In the genomic region with DNA sequence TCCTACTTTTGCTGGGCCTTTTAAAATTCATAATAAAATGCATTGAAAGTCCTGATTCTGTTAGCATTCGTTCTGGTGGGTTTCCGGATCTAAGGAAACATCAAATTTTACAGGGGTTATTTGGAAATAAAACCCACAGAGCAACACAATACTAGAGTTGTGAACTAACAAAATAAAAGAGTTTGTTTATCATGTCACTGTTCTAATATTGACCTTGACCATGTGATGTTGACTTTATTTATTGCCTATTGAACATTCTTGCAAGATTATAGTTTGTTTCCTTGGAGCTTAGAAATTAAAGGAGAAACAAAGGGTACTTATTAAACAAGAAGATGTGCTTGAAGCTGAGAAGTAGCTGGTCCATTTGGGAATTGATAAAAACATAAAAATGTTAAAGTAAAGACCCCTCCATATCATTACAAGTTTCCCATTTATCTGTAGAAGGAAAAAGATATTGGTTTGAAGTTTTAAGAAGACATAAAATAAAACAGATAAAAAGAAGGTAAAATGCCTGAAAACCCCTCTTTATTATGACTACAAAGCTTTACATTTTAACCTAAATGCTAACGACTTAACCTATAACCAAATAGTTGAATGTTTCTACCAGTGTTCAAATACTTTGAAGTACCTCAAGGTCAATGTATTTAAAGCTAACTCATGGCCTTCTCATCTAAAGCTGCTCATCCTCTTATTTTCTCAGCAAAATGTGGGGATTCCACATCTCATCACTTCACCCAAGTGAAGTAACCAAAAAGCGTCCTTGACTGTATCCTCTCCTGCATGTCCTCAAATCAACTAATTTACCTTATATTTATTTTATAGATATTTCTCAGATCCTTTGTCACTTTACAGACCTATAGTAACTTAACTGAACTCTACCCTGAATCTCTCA, we compare ENCODE assay signal across 19 cellular contexts.
A peak's percentile ranks its signal among the peaks of the same experiment; 100 is the strongest.
DNase-seq lines count a peak whose midpoint lies in the region; ATAC-seq, FAIRE-seq and TF ChIP-seq lines count a peak whose summit lies in the region.
"Had no signal": no experiment of that assay in that cellular context is flagged by ENCODE, and none has a peak within 500 bp of the region (broad histone marks: within the 10 kb centered on the region; RNA-seq: fewer than 3 reads in every experiment).

No MANE protein-coding gene starts in this region.

- peaks cover 4 to 44% (median 21%) of the 10 kb centered on the region in 4 donors for H3K4me1 ChIP-seq in stomach
- no peaks in the 10 kb centered on the region for H3K4me1 ChIP-seq in naive thymus-derived CD4-positive, alpha-beta T cell (ENCODE audit: control insufficient read depth in 2 of 2, insufficient read depth in 2 of 2, low read length in 2 of 2)
- H3K4me1 ChIP-seq: parathyroid adenoma had no signal

- TF ChIP-seq CTCF in stomach (IDR thresholded peaks at IDR 0.05): no peak

- CTCF ChIA-PET in naive thymus-derived CD4-positive, alpha-beta T cell (lab: Charles Lee): no interaction called here

- H3K27ac Mint-ChIP-seq in naive thymus-derived CD4-positive, alpha-beta T cell: no peak overlapping the region
- H3K27ac Mint-ChIP-seq: memory B cell; naive thymus-derived CD8-positive, alpha-beta T cell; T-helper 17 cell had no signal

- H3K9me3 Mint-ChIP-seq in naive thymus-derived CD4-positive, alpha-beta T cell: no peaks in the 10 kb centered on the region
- H3K9me3 Mint-ChIP-seq: memory B cell had no signal

- POLR2A ChIA-PET in naive thymus-derived CD4-positive, alpha-beta T cell (lab: Charles Lee): no interaction called here

- TF ChIP-seq POLR2A in stomach (IDR thresholded peaks at IDR 0.05): no peak

- peaks cover 0 to 6% (median 3%) of the 10 kb centered on the region in 5 donors for H3K27me3 Mint-ChIP-seq in naive thymus-derived CD4-positive, alpha-beta T cell

- no peak for TF ChIP-seq EP300 in stomach (IDR thresholded peaks at IDR 0.05)

- H3K36me3 ChIP-seq in stomach: no peaks in the 10 kb centered on the region
- no peaks in the 10 kb centered on the region for H3K36me3 ChIP-seq in naive thymus-derived CD4-positive, alpha-beta T cell (ENCODE audit: control insufficient read depth in 2 of 3, insufficient read depth in 3 of 3, low read length in 3 of 3)
- H3K36me3 ChIP-seq: SJSA1 had no signal

- H3K4me3 Mint-ChIP-seq in naive thymus-derived CD4-positive, alpha-beta T cell: no peak overlapping the region
- H3K4me3 Mint-ChIP-seq: memory B cell had no signal

- peak overlapping the region in 4 of 5 donors; percentile 58 to 78 (median 68) for H3K27ac ChIP-seq in stomach
- H3K27ac ChIP-seq in naive thymus-derived CD4-positive, alpha-beta T cell (ENCODE audit: low read depth, low read length): no peak overlapping the region
- H3K27ac ChIP-seq: SJSA1 had no signal

- peaks cover 0 to 2% (median 0%) of the 10 kb centered on the region in 7 donors for H3K4me1 Mint-ChIP-seq in naive thymus-derived CD4-positive, alpha-beta T cell
- H3K4me1 Mint-ChIP-seq: memory B cell; naive thymus-derived CD8-positive, alpha-beta T cell; T-helper 17 cell had no signal

- FAIRE-seq in islet of Langerhans (lab: Jason Lieb, UNC): peak; percentile 66
- FAIRE-seq: bronchial epithelial cell, keratinocyte had no signal

- no peaks in the 10 kb centered on the region for H3K9me3 ChIP-seq in stomach
- no peaks in the 10 kb centered on the region for H3K9me3 ChIP-seq in naive thymus-derived CD4-positive, alpha-beta T cell (ENCODE audit: control insufficient read depth in 2 of 3, low read length in 3 of 3)
- H3K9me3 ChIP-seq: SJSA1 had no signal

- DNase-seq in NCI-H146 (lab: John Stamatoyannopoulos, UW): peak; percentile 11
- no peak for DNase-seq in NCI-H146 treated with DMSO at 0.1 percent for 48 hours (lab: John Stamatoyannopoulos, UW; ENCODE audit: unreplicated experiment)
- DNase-seq in HT-29 (ENCODE audit: low spot score): peak; percentile 51
- DNase-seq in stomach: no peak
- DNase-seq in activated CD4-positive, alpha-beta T cell treated with anti-CD3 and anti-CD28 coated beads for 4 hours: no peak
- no peak for DNase-seq in naive thymus-derived CD4-positive, alpha-beta T cell
- DNase-seq in NCI-H1417 treated with DMSO at 0.1 percent for 48 hours (lab: John Stamatoyannopoulos, UW): no peak
- DNase-seq: activated gamma-delta T cell; H7; hippocampal formation; naive thymus-derived CD8-positive, alpha-beta T cell; T-helper 17 cell; trophoblast cell had no signal

- ATAC-seq in naive thymus-derived CD4-positive, alpha-beta T cell: no peak
- ATAC-seq: naive thymus-derived CD8-positive, alpha-beta T cell; T-helper 17 cell had no signal

- WGBS in stomach, 5 donors: 50 to 70% (median 56%) methylated on average over 4 of the region's 4 CpGs

- no peaks in the 10 kb centered on the region for H3K36me3 Mint-ChIP-seq in naive thymus-derived CD4-positive, alpha-beta T cell
- H3K36me3 Mint-ChIP-seq: memory B cell; naive thymus-derived CD8-positive, alpha-beta T cell had no signal

- H3K27me3 ChIP-seq in stomach: no peaks in the 10 kb centered on the region
- H3K27me3 ChIP-seq in naive thymus-derived CD4-positive, alpha-beta T cell (ENCODE audit: control insufficient read depth in 2 of 2, insufficient read depth in 2 of 2, low read length in 2 of 2): peaks cover 0 to 3% of the 10 kb centered on the region in 2 donors
- H3K27me3 ChIP-seq: SJSA1 had no signal

- intact Hi-C loops in stomach (cut with DNase I; ENCODE audit: low total_unique reads): no loop called here
- intact Hi-C loops in naive thymus-derived CD4-positive, alpha-beta T cell (cut with micrococcal nuclease): loop anchor here (1.0 to 10.0 kb wide), 4 partner anchors 179 to 1452 kb away; partner anchors contain the start of gene GASK1B (in 1 of the 2)

- no peak overlapping the region for H3K4me3 ChIP-seq in stomach
- no peak overlapping the region for H3K4me3 ChIP-seq in naive thymus-derived CD4-positive, alpha-beta T cell (ENCODE audit: low read length)
- H3K4me3 ChIP-seq: SJSA1 had no signal

Comparison
In these comparisons a context has a peak if more than half of its experiments do, and no peak if none do; other contexts are left out.
1. DNase-seq: peak in NCI-H146 (single experiment) and HT-29 (single experiment); none in NCI-H146 treated with DMSO at 0.1 percent for 48 hours (single experiment), stomach (single experiment), activated CD4-positive, alpha-beta T cell treated with anti-CD3 and anti-CD28 coated beads for 4 hours (0 of 2), naive thymus-derived CD4-positive, alpha-beta T cell (0 of 9) and NCI-H1417 treated with DMSO at 0.1 percent for 48 hours (single experiment).